ENCODE assay signal across 1 cellular context in the genomic region with DNA sequence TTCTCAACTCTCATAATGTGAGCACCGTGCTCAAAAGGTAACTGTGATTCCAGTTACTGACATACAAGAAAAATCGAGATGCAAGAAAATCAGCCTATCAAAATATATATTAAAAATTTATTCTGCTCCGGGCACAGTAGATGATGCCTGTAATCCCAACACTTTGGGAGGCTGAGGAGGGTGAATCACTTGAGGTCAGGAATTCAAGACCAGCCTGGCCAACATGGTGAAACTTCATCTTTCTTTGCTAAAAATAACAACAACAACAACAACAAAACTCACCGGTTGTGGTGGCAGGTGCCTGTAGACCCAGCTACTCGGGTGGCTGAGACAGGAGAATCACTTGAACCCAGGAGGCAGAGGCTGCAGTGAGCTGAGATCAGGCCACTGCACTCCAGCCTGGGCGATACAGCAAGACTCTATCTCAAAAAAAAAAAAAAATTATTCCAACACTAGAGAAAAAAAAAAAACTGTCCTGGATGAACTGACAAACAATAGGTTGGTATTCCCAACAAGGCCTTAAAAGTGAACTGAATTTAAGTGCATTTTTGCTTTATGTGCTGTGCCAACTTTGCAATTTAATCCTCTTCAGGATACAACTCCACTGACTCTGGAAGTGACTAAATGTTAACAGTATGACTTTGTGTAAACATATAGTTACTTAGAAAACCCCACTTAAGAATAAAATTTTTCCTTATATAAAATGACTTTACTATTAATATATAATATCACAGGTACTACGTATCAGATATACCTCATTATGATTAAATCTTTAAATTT.
TF ChIP-seq lines count a peak whose summit lies in the region.

No MANE protein-coding gene starts in this region.

TF ChIP-seq in K562, 482 proteins besides CTCF, POLR2A, EP300 and RAD21 (continued from another document):
- TF ChIP-seq, protein P1, sequence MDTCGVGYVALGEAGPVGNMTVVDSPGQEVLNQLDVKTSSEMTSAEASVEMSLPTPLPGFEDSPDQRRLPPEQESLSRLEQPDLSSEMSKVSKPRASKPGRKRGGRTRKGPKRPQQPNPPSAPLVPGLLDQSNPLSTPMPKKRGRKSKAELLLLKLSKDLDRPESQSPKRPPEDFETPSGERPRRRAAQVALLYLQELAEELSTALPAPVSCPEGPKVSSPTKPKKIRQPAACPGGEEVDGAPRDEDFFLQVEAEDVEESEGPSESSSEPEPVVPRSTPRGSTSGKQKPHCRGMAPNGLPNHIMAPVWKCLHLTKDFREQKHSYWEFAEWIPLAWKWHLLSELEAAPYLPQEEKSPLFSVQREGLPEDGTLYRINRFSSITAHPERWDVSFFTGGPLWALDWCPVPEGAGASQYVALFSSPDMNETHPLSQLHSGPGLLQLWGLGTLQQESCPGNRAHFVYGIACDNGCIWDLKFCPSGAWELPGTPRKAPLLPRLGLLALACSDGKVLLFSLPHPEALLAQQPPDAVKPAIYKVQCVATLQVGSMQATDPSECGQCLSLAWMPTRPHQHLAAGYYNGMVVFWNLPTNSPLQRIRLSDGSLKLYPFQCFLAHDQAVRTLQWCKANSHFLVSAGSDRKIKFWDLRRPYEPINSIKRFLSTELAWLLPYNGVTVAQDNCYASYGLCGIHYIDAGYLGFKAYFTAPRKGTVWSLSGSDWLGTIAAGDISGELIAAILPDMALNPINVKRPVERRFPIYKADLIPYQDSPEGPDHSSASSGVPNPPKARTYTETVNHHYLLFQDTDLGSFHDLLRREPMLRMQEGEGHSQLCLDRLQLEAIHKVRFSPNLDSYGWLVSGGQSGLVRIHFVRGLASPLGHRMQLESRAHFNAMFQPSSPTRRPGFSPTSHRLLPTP (IDR thresholded peaks at IDR 0.05; ENCODE audit: borderline replicate concordance, extremely low read depth, insufficient read length), result no peak
- TF ChIP-seq, protein P2, sequence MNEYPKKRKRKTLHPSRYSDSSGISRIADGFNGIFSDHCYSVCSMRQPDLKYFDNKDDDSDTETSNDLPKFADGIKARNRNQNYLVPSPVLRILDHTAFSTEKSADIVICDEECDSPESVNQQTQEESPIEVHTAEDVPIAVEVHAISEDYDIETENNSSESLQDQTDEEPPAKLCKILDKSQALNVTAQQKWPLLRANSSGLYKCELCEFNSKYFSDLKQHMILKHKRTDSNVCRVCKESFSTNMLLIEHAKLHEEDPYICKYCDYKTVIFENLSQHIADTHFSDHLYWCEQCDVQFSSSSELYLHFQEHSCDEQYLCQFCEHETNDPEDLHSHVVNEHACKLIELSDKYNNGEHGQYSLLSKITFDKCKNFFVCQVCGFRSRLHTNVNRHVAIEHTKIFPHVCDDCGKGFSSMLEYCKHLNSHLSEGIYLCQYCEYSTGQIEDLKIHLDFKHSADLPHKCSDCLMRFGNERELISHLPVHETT (CRISPR knock-in tag; conservative IDR thresholded peaks at IDR 0.05 in 1 of 2, IDR thresholded peaks at IDR 0.05 in 1 of 2), result no peak
- TF ChIP-seq PHF20 (IDR thresholded peaks at IDR 0.05; ENCODE audit: partially characterized antibody), result no peak
- TF ChIP-seq SLC30A9 (CRISPR knock-in tag; IDR thresholded peaks at IDR 0.05), result no peak
- no peak for TF ChIP-seq MTA2 (IDR thresholded peaks at IDR 0.05; ENCODE audit: low read depth)
- TF ChIP-seq POLR3A (IDR thresholded peaks at IDR 0.05; ENCODE audit: borderline replicate concordance, extremely low read depth, insufficient read depth, insufficient read length), result no peak
- no peak for TF ChIP-seq CBX3 (IDR thresholded peaks at IDR 0.05; ENCODE audit: borderline replicate concordance in 1 of 2, low read length in 2 of 2)
- TF ChIP-seq MAFG (tag; conservative IDR thresholded peaks at IDR 0.05), result no peak
TF ChIP-seq in K562: peak in this region for 1.
